1 cellular context compared by ENCODE assay signal in the genomic region with DNA sequence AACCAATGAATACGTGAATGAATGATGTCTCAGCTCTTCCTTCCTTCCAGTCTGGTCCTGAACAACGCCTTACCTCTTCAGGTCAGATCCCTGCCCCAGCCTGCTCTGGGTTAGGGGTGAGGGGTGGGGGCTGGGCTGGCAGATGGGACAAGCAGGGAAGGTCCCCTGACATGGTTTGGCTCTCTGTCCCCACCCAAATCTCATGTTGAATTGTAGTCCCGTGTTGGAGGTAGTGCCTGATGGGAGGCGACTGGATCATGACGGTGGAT.
TF ChIP-seq lines count a peak whose summit lies in the region.

No MANE protein-coding gene starts in this region.

TF ChIP-seq in WTC11, 78 proteins besides CTCF, POLR2A, EP300 and RAD21 (continued from another document):
- TF ChIP-seq SMAD3 (CRISPR knock-in tag; IDR thresholded peaks at IDR 0.05; ENCODE audit: borderline replicate concordance) (no peak), SP1 (CRISPR knock-in tag; conservative IDR thresholded peaks at IDR 0.05) (no peak), IRF1 (CRISPR knock-in tag; IDR thresholded peaks at IDR 0.05) (no peak), ERG (CRISPR knock-in tag; IDR thresholded peaks at IDR 0.05) (no peak), ZNF232 (CRISPR knock-in tag; IDR thresholded peaks at IDR 0.05) (no peak), NFATC4 (CRISPR knock-in tag; IDR thresholded peaks at IDR 0.05) (no peak), SOX15 (CRISPR knock-in tag; IDR thresholded peaks at IDR 0.05) (no peak), NR3C1 (CRISPR knock-in tag; conservative IDR thresholded peaks at IDR 0.05; ENCODE audit: low read depth) (no peak), ZNF423 (CRISPR knock-in tag; IDR thresholded peaks at IDR 0.05) (no peak), ZNF138 (CRISPR knock-in tag; conservative IDR thresholded peaks at IDR 0.05) (no peak), GRHL2 (CRISPR knock-in tag; IDR thresholded peaks at IDR 0.05; ENCODE audit: insufficient replicate concordance, severe bottlenecking) (no peak), NFE2L1 (CRISPR knock-in tag; IDR thresholded peaks at IDR 0.05) (no peak)
- TF ChIP-seq, protein P1, sequence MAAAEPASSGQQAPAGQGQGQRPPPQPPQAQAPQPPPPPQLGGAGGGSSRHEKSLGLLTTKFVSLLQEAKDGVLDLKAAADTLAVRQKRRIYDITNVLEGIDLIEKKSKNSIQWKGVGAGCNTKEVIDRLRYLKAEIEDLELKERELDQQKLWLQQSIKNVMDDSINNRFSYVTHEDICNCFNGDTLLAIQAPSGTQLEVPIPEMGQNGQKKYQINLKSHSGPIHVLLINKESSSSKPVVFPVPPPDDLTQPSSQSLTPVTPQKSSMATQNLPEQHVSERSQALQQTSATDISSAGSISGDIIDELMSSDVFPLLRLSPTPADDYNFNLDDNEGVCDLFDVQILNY (CRISPR knock-in tag; IDR thresholded peaks at IDR 0.05) = no peak
- TF ChIP-seq, protein P2, sequence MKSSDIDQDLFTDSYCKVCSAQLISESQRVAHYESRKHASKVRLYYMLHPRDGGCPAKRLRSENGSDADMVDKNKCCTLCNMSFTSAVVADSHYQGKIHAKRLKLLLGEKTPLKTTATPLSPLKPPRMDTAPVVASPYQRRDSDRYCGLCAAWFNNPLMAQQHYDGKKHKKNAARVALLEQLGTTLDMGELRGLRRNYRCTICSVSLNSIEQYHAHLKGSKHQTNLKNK (CRISPR knock-in tag; IDR thresholded peaks at IDR 0.05) = no peak
